8 cellular contexts compared by ENCODE assay signal in genomic region chr10:22251751-22252285, GRCh38. TPM values are rescaled to one million over a fixed set of nuclear protein-coding genes. Genes with fewer than 3 reads are reported as not detected.
DNase-seq lines count a peak whose midpoint lies in the region; TF ChIP-seq lines count a peak whose summit lies in the region.

No MANE protein-coding gene starts in this region.

- in situ Hi-C loops in GM23248 (cut with MboI): no loop called here

- H3K9me2 ChIP-seq in GM23248 (ENCODE audit: insufficient read depth) (no peaks in the 10 kb centered on the region), Loucy (replicated peaks; ENCODE audit: low read depth, low read length) (no peaks in the 10 kb centered on the region)

- peak overlapping the region; percentile 75 for H3K4me3 ChIP-seq in GM23248
- peak overlapping the region; percentile 79 for H3K4me3 ChIP-seq in Loucy (ENCODE audit: low read length, poor library complexity, severe bottlenecking)

- H3K27ac ChIP-seq in GM23248 (peak overlapping the region; percentile 70), cingulate gyrus (ENCODE audit: low read depth, low read length) (peak overlapping the region; percentile 97)

- WGBS in GM23248 (ENCODE audit: low coverage in 1 of 2, low lambda C conversion rate in 2 of 2, missing lambda C conversion rate in 2 of 2), 2 experiments: 1% methylated on average over 25 to 32 of the region's 32 CpGs

- peak overlapping the region; percentile 91 for H2AFZ ChIP-seq in GM23248
- no peak overlapping the region for H2AFZ ChIP-seq in Loucy (ENCODE audit: low read length)

- TF ChIP-seq CTCF in Loucy (conservative IDR thresholded peaks at IDR 0.05; ENCODE audit: low read length): no peak

- H3K4me2 ChIP-seq in GM23248 (ENCODE audit: unreplicated experiment) (peak overlapping the region; percentile 90), Loucy (ENCODE audit: low read depth, low read length, poor library complexity, severe bottlenecking) (peak overlapping the region; percentile 76)

- no peaks in the 10 kb centered on the region for H3K27me3 ChIP-seq in GM23248 (replicated peaks; ENCODE audit: insufficient read depth)
- H3K27me3 ChIP-seq in Loucy (ENCODE audit: insufficient read depth, low read length, poor library complexity, severe bottlenecking): no peaks in the 10 kb centered on the region

- H3F3A ChIP-seq in GM23248 (ENCODE audit: insufficient read depth) (peaks cover 17% of the 10 kb centered on the region), Loucy (ENCODE audit: low read depth) (peaks cover 6% of the 10 kb centered on the region; the same call in 1 of the 2 replicates)

- no peaks in the 10 kb centered on the region for H3K36me3 ChIP-seq in GM23248 (ENCODE audit: low read depth)
- H3K36me3 ChIP-seq in Loucy (ENCODE audit: insufficient read depth, low read length): no peaks in the 10 kb centered on the region

- H4K20me1 ChIP-seq in GM23248 (ENCODE audit: insufficient read depth) (no peaks in the 10 kb centered on the region), Loucy (ENCODE audit: insufficient read depth, low read length, poor library complexity, severe bottlenecking) (no peaks in the 10 kb centered on the region)

- H3K4me1 ChIP-seq in GM23248 (ENCODE audit: insufficient read depth) (peaks cover 12% of the 10 kb centered on the region), Loucy (ENCODE audit: insufficient read depth, low read length, poor library complexity, severe bottlenecking) (peaks cover 54% of the 10 kb centered on the region)

- peak overlapping the region; percentile 89 for H3K9ac ChIP-seq in GM23248
- peak overlapping the region; percentile 97 for H3K9ac ChIP-seq in Loucy (ENCODE audit: low read depth, low read length, poor library complexity, severe bottlenecking)

- H3K9me3 ChIP-seq in GM23248 (ENCODE audit: low read depth): no peaks in the 10 kb centered on the region
- no peaks in the 10 kb centered on the region for H3K9me3 ChIP-seq in Loucy (ENCODE audit: insufficient read depth, low read depth, low read length)

- DNase-seq in ELF-1 (ENCODE audit: low read depth, low spot score) (peak; percentile 60), GM23248 (peak; percentile 78), left kidney (ENCODE audit: low read depth, low spot score) (peak; percentile 95), dedifferentiated amniotic fluid mesenchymal stem cell (ENCODE audit: extremely low spot score) (no peak)
- DNase-seq in activated CD4-positive, CD25-positive, alpha-beta regulatory T cell treated with anti-CD3 and anti-CD28 coated beads, Interleukin-2, amount 50 U/mL, for 16 hours (ENCODE audit: low read depth, low spot score): peak; percentile 32
- DNase-seq in stimulated activated CD4-positive, alpha-beta T cell treated with anti-CD3 and anti-CD28 coated beads, Interleukin-2, amount 100 ng/mL, for 24 hours: peak; percentile 67 to 72

- H3K79me2 ChIP-seq in GM23248 (ENCODE audit: insufficient read depth) (no peaks in the 10 kb centered on the region), Loucy (ENCODE audit: insufficient read depth, low read length) (peaks cover 83% of the 10 kb centered on the region)

RNA-seq across cellular contexts. Expression of gene EBLN1, which starts 34.0 kb away (rescaled TPM):
- total RNA-seq in GM23248 (2014; rRNA removed; shearing (Covaris generic)): not detected in 2 replicates
- not detected in 2 replicates for polyA plus RNA-seq in GM23248 (2016; fragmentation: Nextera tagmentation; extraction: Ambion mirVana)
